In genomic region chr11:116530705-116531104, GRCh38 we compare ENCODE assay signal across 8 cellular contexts.
"Had no signal": no experiment of that assay in that cellular context is flagged by ENCODE, and none has a peak within 500 bp of the region (broad histone marks: within the 10 kb centered on the region; RNA-seq: fewer than 3 reads in every experiment).

No MANE protein-coding gene starts in this region.

- FAIRE-seq: HepG2 had no signal

- H2AFZ ChIP-seq: GM23248 had no signal

- H3K36me3 ChIP-seq: HAP-1 had no signal

- H3K4me1 ChIP-seq: HAP-1 had no signal

- DNase-seq: GM23248, GOT3, H7, KG1 had no signal

- H3K4me3 ChIP-seq: GM23248, HAP-1 had no signal

- H3K9ac ChIP-seq: GM23248 had no signal

- H3K27ac ChIP-seq: GM23248, HL-60 had no signal

- ATAC-seq: HCT116, HepG2 had no signal

- H3K9me3 ChIP-seq: HAP-1 had no signal
